Comparison of ENCODE assay signal across 20 cellular contexts in genomic region chr4:117965608-117966007, GRCh38.
DNase-seq lines count a peak whose midpoint lies in the region; ATAC-seq, FAIRE-seq and TF ChIP-seq lines count a peak whose summit lies in the region.
"Had no signal": no experiment of that assay in that cellular context is flagged by ENCODE, and none has a peak within 500 bp of the region (broad histone marks: within the 10 kb centered on the region; RNA-seq: fewer than 3 reads in every experiment).

No MANE protein-coding gene starts in this region.

- TF ChIP-seq POLR2A in IMR-90 (IDR thresholded peaks at IDR 0.05; ENCODE audit: low read depth, low read length): no peak
- no peak for TF ChIP-seq POLR2A in H1 (IDR thresholded peaks at IDR 0.05; ENCODE audit: control extremely low read depth in 1 of 2, low read depth in 2 of 2, low read length in 2 of 2)
- TF ChIP-seq POLR2A in adrenal gland (IDR thresholded peaks at IDR 0.05): no peak

- no peaks in the 10 kb centered on the region for H3K79me2 ChIP-seq in H1 (ENCODE audit: control insufficient read depth in 1 of 2, insufficient read depth in 2 of 2, low read length in 2 of 2)

- H3K18ac ChIP-seq in IMR-90 (ENCODE audit: low read depth, low read length) (no peak overlapping the region), H1 (ENCODE audit: extremely low read depth, low read length) (no peak overlapping the region)

- H4K20me1 ChIP-seq in IMR-90 (ENCODE audit: insufficient read depth, low read length) (no peaks in the 10 kb centered on the region), H1 (replicated peaks in 1 of 2; ENCODE audit: control insufficient read depth in 1 of 2, insufficient read depth in 2 of 2, low read length in 2 of 2) (no peaks in the 10 kb centered on the region)

- dilution Hi-C loops in IMR-90 (cut with HindIII; ENCODE audit: low sequenced_read_pairs, unreplicated experiment): no loop called here

- BruUV-seq in IMR-90 (replicated peaks; lab: Mats Ljungman, UMichigan): no TSS peak

- H3K9me3 ChIP-seq in IMR-90 (ENCODE audit: control insufficient read depth, insufficient read depth, low read length): no peaks in the 10 kb centered on the region
- no peaks in the 10 kb centered on the region for H3K9me3 ChIP-seq in H1 (ENCODE audit: insufficient read depth in 2 of 2, low read depth in 1 of 2, low read length in 1 of 2)
- H3K9me3 ChIP-seq in neuron (ENCODE audit: low read length): no peaks in the 10 kb centered on the region
- no peaks in the 10 kb centered on the region for H3K9me3 ChIP-seq in adrenal gland (replicated peaks in 1 of 3)
- H3K9me3 ChIP-seq: gastroesophageal sphincter, transverse colon had no signal

- DNase-seq in IMR-90: no peak
- DNase-seq in NCI-H446 treated with DMSO at 0.1 percent for 48 hours (lab: John Stamatoyannopoulos, UW): peak; percentile 58
- DNase-seq in H1 (ENCODE audit: low read depth in 1 of 2, low spot score in 2 of 2): no peak
- DNase-seq in GM10266 (ENCODE audit: extremely low spot score): no peak
- DNase-seq in adrenal gland: no peak
- DNase-seq: activated naive CD8-positive, alpha-beta T cell treated with anti-CD3 and anti-CD28 coated beads, Interleukin-2, amount 50 U/mL, for 24 hours; erythroblast; GM23248; Kasumi-1; NCI-H226; RPMI8226; stimulated activated naive CD4-positive, alpha-beta T cell treated with Interleukin-2 at 50 U/mL for 16 hours; transverse colon had no signal

- H3K23ac ChIP-seq in IMR-90 (ENCODE audit: low read depth, low read length) (no peak overlapping the region), H1 (ENCODE audit: insufficient read length) (no peak overlapping the region)

- ATAC-seq in IMR-90 (ENCODE audit: low read depth) (no peak), GM19395 (IDR thresholded peaks at IDR 0.05; ENCODE audit: unreplicated experiment) (no peak), HG02870 (IDR thresholded peaks at IDR 0.05; ENCODE audit: unreplicated experiment) (no peak)
- ATAC-seq: activated naive CD8-positive, alpha-beta T cell treated with anti-CD3 and anti-CD28 coated beads, Interleukin-2, amount 50 U/mL, for 24 hours; activated T-helper 17 cell treated with anti-CD3 and anti-CD28 coated beads, Interleukin-2, amount 50 U/mL, for 72 hours; gastroesophageal sphincter; left lobe of liver had no signal

- POLR2A ChIA-PET in IMR-90 (lab: Charles Lee; ENCODE audit: unreplicated experiment) (no interaction called here), H1 (lab: Charles Lee; ENCODE audit: partially characterized antibody) (no interaction called here)

- H3K14ac ChIP-seq in IMR-90 (replicated peaks; ENCODE audit: low read depth, low read length): no peak overlapping the region
- H3K14ac ChIP-seq in H1 (ENCODE audit: insufficient read length): no peak overlapping the region

- no CpG with 5 or more reads among the region's 7 CpGs for WGBS in IMR-90 (ENCODE audit: extremely low coverage in 2 of 2, insufficient read length in 1 of 2), 2 experiments
- WGBS in H1 (ENCODE audit: extremely low coverage in 1 of 2, insufficient coverage in 1 of 2, insufficient read length in 1 of 2, insufficient replicate concordance in 2 of 2, low coverage in 1 of 2, low lambda C conversion rate in 2 of 2, missing lambda C conversion rate in 1 of 2), 2 experiments: 95% methylated on average over 7 of the region's 7 CpGs; no CpG with 5 or more reads in 1 of the 2 experiments
- WGBS in adrenal gland, 4 donors: 27 to 37% (median 33%) methylated on average over 7 of the region's 7 CpGs

- CTCF ChIA-PET in IMR-90 (lab: Yijun Ruan, JAX): no interaction called here
- CTCF ChIA-PET in H1 (lab: Charles Lee; ENCODE audit: partially characterized antibody): no interaction called here

- H3K4ac ChIP-seq in IMR-90 (ENCODE audit: low read depth, low read length) (no peak overlapping the region), H1 (replicated peaks; ENCODE audit: insufficient read length, low read depth, low read length) (no peak overlapping the region)

- no peak for TF ChIP-seq CTCF in IMR-90 (conservative IDR thresholded peaks at IDR 0.05; ENCODE audit: low read depth, low read length)
- TF ChIP-seq CTCF in H1 (IDR thresholded peaks at IDR 0.05; ENCODE audit: control extremely low read depth in 1 of 3, insufficient read depth in 1 of 3, low read depth in 1 of 3, low read length in 3 of 3): no peak
- no peak for TF ChIP-seq CTCF in GM10266 (IDR thresholded peaks at IDR 0.05; ENCODE audit: control insufficient read depth, insufficient read depth, low read depth, missing control alignments)
- TF ChIP-seq CTCF in adrenal gland (IDR thresholded peaks at IDR 0.05): no peak

- intact Hi-C loops in IMR-90 (cut with micrococcal nuclease) (no loop called here), adrenal gland (cut with DNase I) (no loop called here)

- no peak overlapping the region for H4K8ac ChIP-seq in IMR-90 (ENCODE audit: low read depth in 2 of 2, low read length in 2 of 2)
- no peak overlapping the region for H4K8ac ChIP-seq in H1 (ENCODE audit: extremely low read depth, insufficient read depth, low read length)

- H2BK15ac ChIP-seq in IMR-90 (ENCODE audit: low read depth, low read length): no peak overlapping the region
- no peak overlapping the region for H2BK15ac ChIP-seq in H1 (ENCODE audit: low read length)

- no peak overlapping the region for H2AK9ac ChIP-seq in IMR-90 (replicated peaks; ENCODE audit: low read depth, low read length, poor library complexity)

- H3K4me2 ChIP-seq in IMR-90 (ENCODE audit: low read depth, low read length) (no peak overlapping the region; the same call in 1 of the 2 replicates), H1 (ENCODE audit: insufficient read depth in 1 of 2, low read depth in 2 of 2, low read length in 2 of 2) (no peak overlapping the region)

- no peak overlapping the region for H2BK20ac ChIP-seq in IMR-90 (ENCODE audit: low read depth, low read length)
- H2BK20ac ChIP-seq in H1 (ENCODE audit: low read length): no peak overlapping the region

- no peaks in the 10 kb centered on the region for H3K36me3 ChIP-seq in IMR-90 (ENCODE audit: control insufficient read depth, insufficient read depth, low read length)
- H3K36me3 ChIP-seq in H1 (ENCODE audit: control insufficient read depth in 2 of 4, insufficient read depth in 4 of 4, low read length in 3 of 4): no peaks in the 10 kb centered on the region
- H3K36me3 ChIP-seq in neuron (ENCODE audit: insufficient read depth, low read length): no peaks in the 10 kb centered on the region
- H3K36me3 ChIP-seq in adrenal gland (replicated peaks in 1 of 2): no peaks in the 10 kb centered on the region
- H3K36me3 ChIP-seq: gastroesophageal sphincter, transverse colon had no signal

- no peak for TF ChIP-seq EP300 in H1 (IDR thresholded peaks at IDR 0.05; ENCODE audit: borderline replicate concordance in 1 of 2, low read depth in 2 of 2, low read length in 2 of 2)

- no peak overlapping the region for H2AK5ac ChIP-seq in IMR-90 (ENCODE audit: low read depth, low read length)
- no peak overlapping the region for H2AK5ac ChIP-seq in H1 (ENCODE audit: low read depth, low read length)

- H3K9me1 ChIP-seq in IMR-90 (ENCODE audit: insufficient read depth, low read length): no peaks in the 10 kb centered on the region

- H2BK5ac ChIP-seq in IMR-90 (ENCODE audit: low read depth, low read length, poor library complexity, severe bottlenecking): no peak overlapping the region
- H2BK5ac ChIP-seq in H1 (ENCODE audit: low read depth, low read length): no peak overlapping the region

- TF ChIP-seq RAD21 in IMR-90 (IDR thresholded peaks at IDR 0.05; ENCODE audit: low read length) (no peak), H1 (IDR thresholded peaks at IDR 0.05 in 1 of 2, conservative IDR thresholded peaks at IDR 0.05 in 1 of 2; ENCODE audit: low read depth in 2 of 2, low read length in 2 of 2) (no peak)

- H3K4me1 ChIP-seq in IMR-90 (ENCODE audit: control insufficient read depth, insufficient read depth, low read length) (no peaks in the 10 kb centered on the region), H1 (replicated peaks in 1 of 4; ENCODE audit: control insufficient read depth in 3 of 4, insufficient read depth in 4 of 4, low read length in 3 of 4) (no peaks in the 10 kb centered on the region), neuron (ENCODE audit: insufficient read depth, low read length) (peaks cover 14% of the 10 kb centered on the region), adrenal gland (replicated peaks in 1 of 2) (no peaks in the 10 kb centered on the region)
- H3K4me1 ChIP-seq: gastroesophageal sphincter, transverse colon had no signal

- H3K27me3 ChIP-seq in IMR-90 (ENCODE audit: control insufficient read depth, insufficient read depth, low read length) (no peaks in the 10 kb centered on the region), H1 (replicated peaks in 1 of 4; ENCODE audit: control insufficient read depth in 3 of 4, extremely low read depth in 1 of 4, insufficient read depth in 3 of 4, low read length in 3 of 4) (no peaks in the 10 kb centered on the region), neuron (ENCODE audit: insufficient read depth, low read length) (no peaks in the 10 kb centered on the region), adrenal gland (no peaks in the 10 kb centered on the region)
- H3K27me3 ChIP-seq: gastroesophageal sphincter, transverse colon had no signal

- H2BK12ac ChIP-seq in H1 (ENCODE audit: low read depth, low read length): no peak overlapping the region

- H3K79me1 ChIP-seq in IMR-90 (ENCODE audit: low read depth in 1 of 2, low read length in 2 of 2) (no peaks in the 10 kb centered on the region), H1 (ENCODE audit: low read depth, low read length) (no peaks in the 10 kb centered on the region)

- no peaks in the 10 kb centered on the region for H3K23me2 ChIP-seq in H1 (ENCODE audit: low read depth, low read length)

- H3K27ac ChIP-seq in IMR-90 (ENCODE audit: insufficient read depth, low read length) (no peak overlapping the region), H1 (ENCODE audit: low read depth, low read length) (no peak overlapping the region), adrenal gland (no peak overlapping the region)
- H3K27ac ChIP-seq: gastroesophageal sphincter, GM23248, transverse colon had no signal

- peak overlapping the region; percentile 48 for H2AFZ ChIP-seq in IMR-90 (replicated peaks; ENCODE audit: low read length, poor library complexity)
- 0 out of 2 replicates have a peak overlapping the region, but pooled peaks have one; percentile 71 for H2AFZ ChIP-seq in H1 (ENCODE audit: low read length)
- peak overlapping the region; percentile 37 for H2AFZ ChIP-seq in neuron (ENCODE audit: low read depth, low read length)
- H2AFZ ChIP-seq: GM23248 had no signal

- no peak overlapping the region for H3K4me3 ChIP-seq in IMR-90 (ENCODE audit: insufficient read depth, low read depth, low read length)
- H3K4me3 ChIP-seq in H1 (ENCODE audit: extremely low read depth in 1 of 4, insufficient read depth in 2 of 4, low read depth in 3 of 4, low read length in 4 of 4): no peak overlapping the region
- no peak overlapping the region for H3K4me3 ChIP-seq in neuron (ENCODE audit: low read length)
- H3K4me3 ChIP-seq in adrenal gland: no peak overlapping the region
- H3K4me3 ChIP-seq: gastroesophageal sphincter, GM23248, transverse colon had no signal

- in situ Hi-C loops in IMR-90 (cut with MboI; ENCODE audit: low sequenced_read_pairs): no loop called here

- H4K5ac ChIP-seq in IMR-90 (ENCODE audit: low read depth, low read length): no peak overlapping the region
- H4K5ac ChIP-seq in H1 (ENCODE audit: insufficient read length, low read depth, low read length): no peak overlapping the region

- H3K56ac ChIP-seq in IMR-90 (ENCODE audit: extremely low read depth, insufficient read depth, low read length) (no peak overlapping the region), H1 (replicated peaks; ENCODE audit: insufficient read length, low read depth, low read length) (no peak overlapping the region)

- H2BK120ac ChIP-seq in IMR-90 (ENCODE audit: low read depth, low read length) (no peak overlapping the region), H1 (replicated peaks; ENCODE audit: low read depth, low read length) (no peak overlapping the region)

- H3K9ac ChIP-seq in IMR-90 (ENCODE audit: low read depth, low read length) (no peak overlapping the region), H1 (replicated peaks in 1 of 4; ENCODE audit: extremely low read depth in 1 of 4, low read depth in 3 of 4, low read length in 3 of 4) (no peak overlapping the region)
- H3K9ac ChIP-seq: GM23248 had no signal

- H4K91ac ChIP-seq in IMR-90 (ENCODE audit: insufficient read depth, low read depth, low read length): no peak overlapping the region
- no peak overlapping the region for H4K91ac ChIP-seq in H1 (replicated peaks; ENCODE audit: insufficient read length, low read length)

- no peak for FAIRE-seq in H1 (lab: Jason Lieb, UNC)
- FAIRE-seq: GM18507 had no signal
